Comparison of ENCODE assay signal across 8 cellular contexts in the genomic region with DNA sequence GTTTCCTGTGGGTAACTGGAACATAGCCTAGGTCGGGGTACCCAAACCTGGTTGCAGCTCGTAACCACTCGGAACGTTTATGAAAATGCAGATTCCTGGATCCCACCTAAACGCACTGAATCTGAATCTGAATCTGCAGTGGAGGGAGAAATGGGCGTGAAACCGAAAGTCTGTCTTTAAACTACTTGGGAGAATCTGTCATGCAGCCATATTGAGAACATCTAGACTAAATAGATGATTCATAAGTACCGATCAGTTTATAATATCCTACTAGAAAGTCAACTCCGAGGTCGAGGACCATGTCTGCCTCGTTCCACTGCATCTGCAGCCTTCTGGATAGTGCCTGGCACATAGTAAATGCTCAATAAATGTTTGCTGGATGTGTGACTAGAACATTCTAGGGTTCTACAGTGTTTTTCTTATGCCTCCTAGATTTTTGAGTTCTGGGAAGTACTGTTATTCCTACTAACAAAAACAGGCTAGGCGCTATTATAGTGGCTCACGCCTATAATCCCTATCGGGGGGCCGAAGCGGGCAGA. TPM values are rescaled to one million over a fixed set of nuclear protein-coding genes. Genes with fewer than 3 reads are reported as not detected.
DNase-seq lines count a peak whose midpoint lies in the region; ATAC-seq and TF ChIP-seq lines count a peak whose summit lies in the region.

No MANE protein-coding gene starts in this region.

- no peaks in the 10 kb centered on the region for H3K27me3 Mint-ChIP-seq in mesothelial cell of epicardium (ENCODE audit: low read depth)

- H3K9me3 Mint-ChIP-seq in mesothelial cell of epicardium = no peaks in the 10 kb centered on the region

- DNase-seq in brain microvascular endothelial cell (peak; percentile 31), mesothelial cell of epicardium (ENCODE audit: low spot score in 2 of 2, unreplicated experiment in 2 of 2) (no peak), DMS114 treated with DMSO at 0.1 percent for 48 hours (lab: John Stamatoyannopoulos, UW; ENCODE audit: unreplicated experiment) (no peak)

- in situ Hi-C loops in brain microvascular endothelial cell (cut with HindIII; ENCODE audit: low pct_ligation_motif_present, low sequenced_read_pairs) = no loop called here

- peak overlapping the region; percentile 97 for H3K4me3 Mint-ChIP-seq in mesothelial cell of epicardium

- H3K36me3 ChIP-seq in BLaER1 treated with 17β-estradiol and CSF1 and Interleukin-3, amounts not matched to agents 10 nM and 100 nM = peaks cover 38 to 74% (median 61%) of the 10 kb centered on the region in 11 experiments
- H3K36me3 ChIP-seq in HUES48 (ENCODE audit: control insufficient read depth, insufficient read depth, low read length) = peaks cover 36% of the 10 kb centered on the region
- peaks cover 35% of the 10 kb centered on the region for H3K36me3 ChIP-seq in brain microvascular endothelial cell (replicated peaks)

- H3K27ac Mint-ChIP-seq in mesothelial cell of epicardium = peak overlapping the region; percentile 99

- peaks cover 22 to 39% (median 37%) of the 10 kb centered on the region in 10 experiments for H3K4me1 ChIP-seq in BLaER1 treated with 17β-estradiol and CSF1 and Interleukin-3, amounts not matched to agents 10 nM and 100 nM
- H3K4me1 ChIP-seq in HUES48 (ENCODE audit: control insufficient read depth, insufficient read depth, low read length) = no peaks in the 10 kb centered on the region; the same call in 1 of the 2 replicates

- H3K27me3 ChIP-seq in BLaER1 treated with 17β-estradiol and CSF1 and Interleukin-3, amounts not matched to agents 10 nM and 100 nM = no peaks in the 10 kb centered on the region
- H3K27me3 ChIP-seq in HUES48 (ENCODE audit: control insufficient read depth, insufficient read depth, low read length) (no peaks in the 10 kb centered on the region), brain microvascular endothelial cell (replicated peaks) (no peaks in the 10 kb centered on the region)

- H3K9ac ChIP-seq in BLaER1 treated with 17β-estradiol and CSF1 and Interleukin-3, amounts not matched to agents 10 nM and 100 nM = peak overlapping the region; percentile 83 to 95 (median 89)
- peak overlapping the region; percentile 75 for H3K9ac ChIP-seq in HUES48 (ENCODE audit: low read depth, low read length)

- TF ChIP-seq CTCF in brain microvascular endothelial cell (IDR thresholded peaks at IDR 0.05; ENCODE audit: low read depth, low read length, missing control alignments) (no peak), mesothelial cell of epicardium (IDR thresholded peaks at IDR 0.05; ENCODE audit: unreplicated experiment) (no peak)

- no peaks in the 10 kb centered on the region for H3K36me3 Mint-ChIP-seq in mesothelial cell of epicardium

- H3K4me3 ChIP-seq in BLaER1 treated with 17β-estradiol and CSF1 and Interleukin-3, amounts not matched to agents 10 nM and 100 nM = peak overlapping the region; percentile 80 to 97 (median 93)
- H3K4me3 ChIP-seq in HUES48 (ENCODE audit: low read depth, low read length) (peak overlapping the region; percentile 83), brain microvascular endothelial cell (ENCODE audit: low read depth, low read length) (peak overlapping the region; percentile 93)

- no peaks in the 10 kb centered on the region for H3K9me3 ChIP-seq in BLaER1 treated with 17β-estradiol and CSF1 and Interleukin-3, amounts not matched to agents 10 nM and 100 nM (replicated peaks in 1 of 11)
- H3K9me3 ChIP-seq in HUES48 (ENCODE audit: control insufficient read depth, insufficient read depth, low read length) = no peaks in the 10 kb centered on the region

- H3K4me1 Mint-ChIP-seq in mesothelial cell of epicardium = peaks cover 14% of the 10 kb centered on the region

- peak overlapping the region; percentile 80 to 98 (median 94) for H3K4me2 ChIP-seq in BLaER1 treated with 17β-estradiol and CSF1 and Interleukin-3, amounts not matched to agents 10 nM and 100 nM

- H3K27ac ChIP-seq in BLaER1 treated with 17β-estradiol and CSF1 and Interleukin-3, amounts not matched to agents 10 nM and 100 nM = peak overlapping the region in 10 of 11 experiments; percentile 82 to 96 (median 90); a peak in 20 of 22 replicates
- peak overlapping the region; percentile 81 for H3K27ac ChIP-seq in HUES48 (ENCODE audit: low read depth, low read length)
- peak overlapping the region; percentile 88 for H3K27ac ChIP-seq in brain microvascular endothelial cell

- no peak for ATAC-seq in HG02870 (IDR thresholded peaks at IDR 0.05; ENCODE audit: unreplicated experiment)
- ATAC-seq in GM21526 (IDR thresholded peaks at IDR 0.05; ENCODE audit: low FRiP score, unreplicated experiment) = no peak
- ATAC-seq in HG03432 (IDR thresholded peaks at IDR 0.05; ENCODE audit: unreplicated experiment) = no peak

- H4K20me1 ChIP-seq in BLaER1 treated with 17β-estradiol and CSF1 and Interleukin-3, amounts not matched to agents 10 nM and 100 nM = peaks cover 0 to 20% (median 5%) of the 10 kb centered on the region in 11 experiments; a peak in 6 of 22 replicates

RNA-seq across cellular contexts. Expression of gene COQ4, which starts 0.6 kb away (rescaled TPM):
- 53.7 to 56.2 TPM (median 55.4 TPM) in 3 replicates for total RNA-seq in mesothelial cell of epicardium

RNA-seq across cellular contexts. Expression of gene TRUB2, which starts 1.0 kb away (rescaled TPM):
- 27.8 to 29.8 TPM (median 29.3 TPM) in 3 replicates for total RNA-seq in mesothelial cell of epicardium

RNA-seq across cellular contexts. Expression of gene SLC27A4, which starts 17.1 kb away (rescaled TPM):
- total RNA-seq in mesothelial cell of epicardium = 18.5 to 19.9 TPM (median 19.0 TPM) in 3 replicates

RNA-seq across cellular contexts. Expression of gene SWI5, which starts 47.2 kb away (rescaled TPM):
- total RNA-seq in mesothelial cell of epicardium = 24.1 to 26.0 TPM (median 24.3 TPM) in 3 replicates

RNA-seq across cellular contexts. Expression of gene GOLGA2, which starts 47.5 kb away (rescaled TPM):
- total RNA-seq in mesothelial cell of epicardium = 177 to 195 TPM (median 186 TPM) in 3 replicates
